10 cellular contexts compared by ENCODE assay signal in genomic region chr16:24731722-24732419, GRCh38. TPM values are rescaled to one million over a fixed set of nuclear protein-coding genes. Genes with fewer than 3 reads are reported as not detected.
DNase-seq lines count a peak whose midpoint lies in the region; ATAC-seq and TF ChIP-seq lines count a peak whose summit lies in the region.
"Had no signal": no experiment of that assay in that cellular context is flagged by ENCODE, and none has a peak within 500 bp of the region (broad histone marks: within the 10 kb centered on the region; RNA-seq: fewer than 3 reads in every experiment).

No MANE protein-coding gene starts in this region.

- H3K9me3 Mint-ChIP-seq in nephron: no peaks in the 10 kb centered on the region

- TF ChIP-seq CTCF in PC-3 (conservative IDR thresholded peaks at IDR 0.05; ENCODE audit: low read depth, low read length) (no peak), esophagus squamous epithelium (IDR thresholded peaks at IDR 0.05) (no peak), nephron (IDR thresholded peaks at IDR 0.05; ENCODE audit: unreplicated experiment in 3 of 3) (no peak)

- H3K4me1 Mint-ChIP-seq in nephron: peaks cover 47% of the 10 kb centered on the region

- no peak overlapping the region for H3K23ac ChIP-seq in neuronal stem cell (ENCODE audit: low read depth, low read length, poor library complexity)

- POLR2A ChIA-PET in PC-3 (lab: Charles Lee; ENCODE audit: unreplicated experiment): no interaction called here

- no peak overlapping the region for H3K18ac ChIP-seq in neuronal stem cell (ENCODE audit: low read length)

- H3K27me3 Mint-ChIP-seq in nephron (ENCODE audit: low read depth): no peaks in the 10 kb centered on the region

- no TSS peak for BruUV-seq in PC-3 (replicated peaks; lab: Mats Ljungman, UMichigan)

- H4K20me1 ChIP-seq in BLaER1 treated with 17β-estradiol and CSF1 and Interleukin-3, amounts not matched to agents 10 nM and 100 nM: peaks cover 47 to 63% (median 62%) of the 10 kb centered on the region in 11 experiments; a peak in 20 of 22 replicates
- H4K20me1 ChIP-seq in PC-3 (ENCODE audit: low read length): peaks cover 17% of the 10 kb centered on the region

- H3K79me1 ChIP-seq in neuronal stem cell (ENCODE audit: low read depth, low read length): peaks cover 2% of the 10 kb centered on the region

- H3K9me3 ChIP-seq in BLaER1 treated with 17β-estradiol and CSF1 and Interleukin-3, amounts not matched to agents 10 nM and 100 nM (replicated peaks in 1 of 11): no peaks in the 10 kb centered on the region
- H3K9me3 ChIP-seq in PC-3 (ENCODE audit: low read length) (no peaks in the 10 kb centered on the region), esophagus squamous epithelium (no peaks in the 10 kb centered on the region), aorta (ENCODE audit: control insufficient read depth, low read length) (no peaks in the 10 kb centered on the region), neuronal stem cell (replicated peaks in 1 of 2; ENCODE audit: control insufficient read depth in 2 of 2, insufficient read depth in 1 of 2, low read depth in 1 of 2, low read length in 2 of 2) (no peaks in the 10 kb centered on the region)

- H3K27ac Mint-ChIP-seq in nephron: peak overlapping the region; percentile 1 to 94 (median 13)

- peaks cover 28% of the 10 kb centered on the region for H3K36me3 Mint-ChIP-seq in nephron (ENCODE audit: low read depth)

- H2BK12ac ChIP-seq in neuronal stem cell (ENCODE audit: low read length): no peak overlapping the region

- H2AFZ ChIP-seq in PC-3 (ENCODE audit: low read length): no peak overlapping the region
- no peak overlapping the region for H2AFZ ChIP-seq in neuronal stem cell (ENCODE audit: low read length)

- WGBS in esophagus squamous epithelium, 2 donors: 39 to 44% methylated on average over 8 of the region's 8 CpGs
- WGBS in aorta, 2 donors: 9 to 10% methylated on average over 8 of the region's 8 CpGs
- no CpG with 5 or more reads among the region's 8 CpGs for WGBS in neuronal stem cell (ENCODE audit: extremely low coverage in 2 of 2, insufficient read length in 2 of 2, insufficient replicate concordance in 1 of 2), 2 donors

- no peak overlapping the region for H2BK15ac ChIP-seq in neuronal stem cell (ENCODE audit: low read length)

- peaks cover 79% of the 10 kb centered on the region for H3K79me2 ChIP-seq in PC-3 (ENCODE audit: low read length)

- no peak overlapping the region for H2BK120ac ChIP-seq in neuronal stem cell (ENCODE audit: low read depth, low read length)

- no peak overlapping the region for H4K91ac ChIP-seq in neuronal stem cell (ENCODE audit: low read depth, low read length, poor library complexity)

- H3K27me3 ChIP-seq in BLaER1 treated with 17β-estradiol and CSF1 and Interleukin-3, amounts not matched to agents 10 nM and 100 nM: no peaks in the 10 kb centered on the region
- no peaks in the 10 kb centered on the region for H3K27me3 ChIP-seq in PC-3 (ENCODE audit: low read length)
- H3K27me3 ChIP-seq in esophagus squamous epithelium: no peaks in the 10 kb centered on the region
- H3K27me3 ChIP-seq in aorta (ENCODE audit: control insufficient read depth in 1 of 2, insufficient read depth in 2 of 2, low read length in 1 of 2): no peaks in the 10 kb centered on the region
- H3K27me3 ChIP-seq in neuronal stem cell (ENCODE audit: control insufficient read depth in 3 of 3, insufficient read depth in 3 of 3, low read depth in 1 of 3, low read length in 3 of 3): no peaks in the 10 kb centered on the region

- no peak overlapping the region for H4K8ac ChIP-seq in neuronal stem cell (ENCODE audit: low read depth, low read length)

- no peak overlapping the region for H2BK5ac ChIP-seq in neuronal stem cell (ENCODE audit: low read length)

- H3F3A ChIP-seq in PC-3 (ENCODE audit: low read length, unreplicated experiment): no peaks in the 10 kb centered on the region

- TF ChIP-seq POLR2A in esophagus squamous epithelium (IDR thresholded peaks at IDR 0.05): no peak

- CTCF ChIA-PET in PC-3 (lab: Charles Lee): no interaction called here

- peak overlapping the region; percentile 92 to 99 (median 98) for H3K4me3 Mint-ChIP-seq in nephron

- H3K4ac ChIP-seq in neuronal stem cell (ENCODE audit: low read length): no peak overlapping the region

- peak overlapping the region in 1 of 11 experiments; percentile 58; a peak in 2 of 22 replicates for H3K9ac ChIP-seq in BLaER1 treated with 17β-estradiol and CSF1 and Interleukin-3, amounts not matched to agents 10 nM and 100 nM
- no peak overlapping the region for H3K9ac ChIP-seq in PC-3 (ENCODE audit: low read length)
- H3K9ac ChIP-seq in neuronal stem cell (ENCODE audit: low read depth, low read length, poor library complexity): no peak overlapping the region

- peaks cover 21 to 52% (median 36%) of the 10 kb centered on the region in 11 experiments for H3K36me3 ChIP-seq in BLaER1 treated with 17β-estradiol and CSF1 and Interleukin-3, amounts not matched to agents 10 nM and 100 nM
- H3K36me3 ChIP-seq in PC-3 (ENCODE audit: low read depth, low read length) (peaks cover 14% of the 10 kb centered on the region; the same call in 1 of the 2 replicates), esophagus squamous epithelium (peaks cover 0 to 26% (median 0%) of the 10 kb centered on the region in 3 donors), aorta (ENCODE audit: control insufficient read depth in 1 of 2, insufficient read depth in 2 of 2, low read length in 1 of 2) (no peaks in the 10 kb centered on the region), neuronal stem cell (replicated peaks in 1 of 2; ENCODE audit: control insufficient read depth in 2 of 2, insufficient read depth in 2 of 2, low read length in 2 of 2) (peaks cover 7 to 45% of the 10 kb centered on the region in 2 donors)

- intact Hi-C loops in PC-3 (cut with micrococcal nuclease): loop anchor here (10.0 kb wide), 1 partner anchor 147 kb away; no protein-coding TSS in a partner anchor
- intact Hi-C loops in esophagus squamous epithelium (cut with DNase I): no loop called here
- intact Hi-C loops in aorta (cut with DNase I): loop anchor here in 1 of 2 donors (5.0 kb wide), 1 partner anchor 45 kb away; no protein-coding TSS in a partner anchor

- no peak overlapping the region for H3K14ac ChIP-seq in neuronal stem cell (ENCODE audit: low read length)

- ATAC-seq in PC-3 (no peak), aorta (ENCODE audit: low FRiP score) (no peak), GM18909 (IDR thresholded peaks at IDR 0.05; ENCODE audit: poor library complexity, unreplicated experiment) (no peak)

- H3K4me3 ChIP-seq in BLaER1 treated with 17β-estradiol and CSF1 and Interleukin-3, amounts not matched to agents 10 nM and 100 nM: no peak overlapping the region
- peak overlapping the region; percentile 75 for H3K4me3 ChIP-seq in PC-3 (ENCODE audit: low read length)
- peak overlapping the region in 2 of 4 donors; percentile 26 to 84 for H3K4me3 ChIP-seq in esophagus squamous epithelium
- H3K4me3 ChIP-seq in aorta (ENCODE audit: low read length in 2 of 2): peak overlapping the region in 1 of 2 donors; percentile 33
- no peak overlapping the region for H3K4me3 ChIP-seq in neuronal stem cell (ENCODE audit: low read length in 2 of 2)

- peaks cover 30 to 65% (median 44%) of the 10 kb centered on the region in 10 experiments; a peak in 19 of 20 replicates for H3K4me1 ChIP-seq in BLaER1 treated with 17β-estradiol and CSF1 and Interleukin-3, amounts not matched to agents 10 nM and 100 nM
- H3K4me1 ChIP-seq in PC-3 (ENCODE audit: insufficient read depth, low read length) (peaks cover 22% of the 10 kb centered on the region), esophagus squamous epithelium (peaks cover 23 to 77% (median 30%) of the 10 kb centered on the region in 3 donors), aorta (ENCODE audit: control insufficient read depth in 1 of 2, insufficient read depth in 2 of 2, low read length in 2 of 2) (peaks cover 2 to 11% of the 10 kb centered on the region in 2 donors), neuronal stem cell (ENCODE audit: control insufficient read depth in 2 of 2, insufficient read depth in 1 of 2, low read depth in 1 of 2, low read length in 2 of 2) (peaks cover 0 to 10% of the 10 kb centered on the region in 2 donors)

- no peak overlapping the region for H2AK5ac ChIP-seq in neuronal stem cell (ENCODE audit: low read depth, low read length)

- DNase-seq in PC-3: no peak
- DNase-seq in esophagus squamous epithelium (lab: John Stamatoyannopoulos, UW): no peak
- no peak for DNase-seq in NCI-H1436 treated with DMSO at 0.1 percent for 48 hours (lab: John Stamatoyannopoulos, UW)
- no peak for DNase-seq in aorta
- no peak for DNase-seq in neuronal stem cell (ENCODE audit: low spot score)
- DNase-seq: DMS79 treated with DMSO at 0.1 percent for 48 hours, T-helper 9 cell had no signal

- no peak overlapping the region for H3K27ac ChIP-seq in BLaER1 treated with 17β-estradiol and CSF1 and Interleukin-3, amounts not matched to agents 10 nM and 100 nM
- no peak overlapping the region for H3K27ac ChIP-seq in PC-3 (ENCODE audit: low read length)
- H3K27ac ChIP-seq in esophagus squamous epithelium: peak overlapping the region in 3 of 4 donors; percentile 53 to 97 (median 95)
- H3K27ac ChIP-seq in aorta (ENCODE audit: low read depth in 1 of 2, low read length in 2 of 2): peak overlapping the region in 1 of 2 donors; percentile 17
- no peak overlapping the region for H3K27ac ChIP-seq in neuronal stem cell (replicated peaks; ENCODE audit: low read length)

- H3K4me2 ChIP-seq in BLaER1 treated with 17β-estradiol and CSF1 and Interleukin-3, amounts not matched to agents 10 nM and 100 nM: peak overlapping the region; percentile 69 to 90 (median 85); a peak in 20 of 22 replicates
- H3K4me2 ChIP-seq in PC-3 (ENCODE audit: low read length) (peak overlapping the region; percentile 88), neuronal stem cell (ENCODE audit: insufficient read depth, low read length, poor library complexity, severe bottlenecking) (no peak overlapping the region)

- no peaks in the 10 kb centered on the region for H3K9me2 ChIP-seq in PC-3 (replicated peaks; ENCODE audit: low read length)

RNA-seq across cellular contexts. Expression of gene TNRC6A, which starts 2.4 kb away (rescaled TPM):
- total RNA-seq in PC-3 (2014; rRNA removed) (16.2 and 20.3 TPM in 2 replicates), esophagus squamous epithelium (10 to 100 TPM; 12.3 to 34.0 (median 18.5) TPM), aorta (10 to 100 TPM; 74.8 to 98.3 TPM)
- polyA plus RNA-seq in aorta: 10 to 100 TPM in 1 of 2 donors, 1 to 10 TPM in 1; 8.8 to 29.7 TPM
- 49.6 TPM for polyA plus RNA-seq in neuronal stem cell (2013, experiment 1 of 2)
- 49.9 TPM for polyA plus RNA-seq in neuronal stem cell (2013, experiment 2 of 2)

Comparison
In these comparisons a context has a peak if more than half of its experiments do, and no peak if none do; other contexts are left out.
1. H3K27ac ChIP-seq: peak in esophagus squamous epithelium (3 of 4); none in BLaER1 treated with 17β-estradiol and CSF1 and Interleukin-3, amounts not matched to agents 10 nM and 100 nM (0 of 11), PC-3 (single experiment) and neuronal stem cell (single experiment).